Comparison of ENCODE assay signal across 16 cellular contexts in genomic region chr20:33841439-33841799, GRCh38. TPM values are rescaled to one million over a fixed set of nuclear protein-coding genes. Genes with fewer than 3 reads are reported as not detected.
A peak's percentile ranks its signal among the peaks of the same experiment; 100 is the strongest.
DNase-seq lines count a peak whose midpoint lies in the region; ATAC-seq and TF ChIP-seq lines count a peak whose summit lies in the region.
"Had no signal": no experiment of that assay in that cellular context is flagged by ENCODE, and none has a peak within 500 bp of the region (broad histone marks: within the 10 kb centered on the region; RNA-seq: fewer than 3 reads in every experiment).

No MANE protein-coding gene starts in this region.

- H3K4ac ChIP-seq in H9 (ENCODE audit: low read depth, low read length) (no peak overlapping the region), trophoblast cell (ENCODE audit: low read depth, low read length) (peak overlapping the region; percentile 24)

- H3K79me1 ChIP-seq in H9 (ENCODE audit: insufficient read depth, low read depth, low read length, poor library complexity, severe bottlenecking) (peaks cover 3% of the 10 kb centered on the region), trophoblast cell (ENCODE audit: low read length) (peaks cover 4% of the 10 kb centered on the region)

- peaks cover 11% of the 10 kb centered on the region; the same call in 1 of the 2 replicates for H3K4me1 ChIP-seq in H9 (ENCODE audit: insufficient read depth, low read length)
- H3K4me1 ChIP-seq in trophoblast cell (ENCODE audit: control insufficient read depth in 1 of 2, insufficient read depth in 2 of 2, low read length in 2 of 2): peaks cover 23 to 36% of the 10 kb centered on the region in 2 experiments

- no peak overlapping the region for H2BK120ac ChIP-seq in H9 (ENCODE audit: low read depth, low read length, poor library complexity, severe bottlenecking)
- no peak overlapping the region for H2BK120ac ChIP-seq in trophoblast cell (ENCODE audit: insufficient read depth, low read length, poor library complexity)

- peaks cover 5% of the 10 kb centered on the region for H3K36me3 Mint-ChIP-seq in activated CD8-positive, alpha-beta memory T cell treated with anti-CD3 and anti-CD28 coated beads, Interleukin-2, amount 10 ng/mL, durations not matched to agents 7 days and 5 days
- H3K36me3 Mint-ChIP-seq in H9 (ENCODE audit: insufficient read depth in 1 of 3, low read depth in 3 of 3) (no peaks in the 10 kb centered on the region; a peak in 2 of 7 replicates), WTC11 (no peaks in the 10 kb centered on the region; the same call in 1 of the 2 replicates)

- H2BK15ac ChIP-seq in H9 (ENCODE audit: low read depth, low read length): no peak overlapping the region

- no peak overlapping the region for H3K23ac ChIP-seq in H9 (ENCODE audit: insufficient read length, low read depth, low read length)
- no peak overlapping the region for H3K23ac ChIP-seq in trophoblast cell (ENCODE audit: low read length)

- H3K9me3 ChIP-seq in H9 (ENCODE audit: control insufficient read depth, low read depth, low read length) (no peaks in the 10 kb centered on the region), trophoblast cell (ENCODE audit: insufficient read depth, low read depth, low read length) (no peaks in the 10 kb centered on the region)

- H3K23me2 ChIP-seq in H9 (ENCODE audit: insufficient read length, low read depth, low read length, poor library complexity, severe bottlenecking): no peaks in the 10 kb centered on the region

- H3T11ph ChIP-seq in H9 (ENCODE audit: low read length): no peak overlapping the region

- H2BK12ac ChIP-seq in H9 (ENCODE audit: insufficient read length, low read depth, low read length) (no peak overlapping the region), trophoblast cell (ENCODE audit: low read length) (no peak overlapping the region)

- WGBS in H9 (ENCODE audit: extremely low coverage, insufficient read length, low lambda C conversion rate): no CpG with 5 or more reads among the region's 3 CpGs
- WGBS in trophoblast cell (ENCODE audit: extremely low coverage, insufficient coverage, insufficient read length): no CpG with 5 or more reads among the region's 3 CpGs

- no peak overlapping the region for H2AFZ ChIP-seq in H9 (ENCODE audit: low read length)
- peak overlapping the region; percentile 5 for H2AFZ ChIP-seq in trophoblast cell (ENCODE audit: insufficient read depth, low read length, poor library complexity)
- H2AFZ ChIP-seq: GM23338, PC-9 had no signal

- H3K4me1 Mint-ChIP-seq in activated CD8-positive, alpha-beta memory T cell treated with anti-CD3 and anti-CD28 coated beads, Interleukin-2, amount 10 ng/mL, durations not matched to agents 7 days and 5 days: peaks cover 56% of the 10 kb centered on the region
- H3K4me1 Mint-ChIP-seq in H9 (peaks cover 54 to 67% of the 10 kb centered on the region in 2 experiments), WTC11 (peaks cover 76% of the 10 kb centered on the region)

- H3K14ac ChIP-seq in H9 (ENCODE audit: insufficient read depth, low read length) (peak overlapping the region; percentile 7; the same call in 1 of the 2 replicates), trophoblast cell (ENCODE audit: low read length) (no peak overlapping the region)

- H3K79me2 ChIP-seq in H9 (ENCODE audit: insufficient read depth, low read length) (no peaks in the 10 kb centered on the region; the same call in 1 of the 2 replicates), trophoblast cell (ENCODE audit: control insufficient read depth, insufficient read depth, low read length, poor library complexity) (peaks cover 9% of the 10 kb centered on the region)

- H3K56ac ChIP-seq in H9 (ENCODE audit: insufficient read length, low read depth, low read length): no peak overlapping the region

- H4K91ac ChIP-seq in H9 (ENCODE audit: insufficient read length, low read depth, low read length) (no peak overlapping the region), trophoblast cell (ENCODE audit: low read depth, low read length) (no peak overlapping the region)

- POLR2A ChIA-PET in WTC11 (lab: Charles Lee): no interaction called here

- no peak overlapping the region for H2BK20ac ChIP-seq in H9 (ENCODE audit: low read depth, low read length, poor library complexity, severe bottlenecking)

- peak overlapping the region; percentile 12 for H3K27ac Mint-ChIP-seq in activated CD8-positive, alpha-beta memory T cell treated with anti-CD3 and anti-CD28 coated beads, Interleukin-2, amount 10 ng/mL, durations not matched to agents 7 days and 5 days
- peak overlapping the region in 1 of 3 experiments; percentile 31; a peak in 1 of 7 replicates for H3K27ac Mint-ChIP-seq in H9
- H3K27ac Mint-ChIP-seq in WTC11: peak overlapping the region; percentile 47

- H3K4me3 Mint-ChIP-seq in activated CD8-positive, alpha-beta memory T cell treated with anti-CD3 and anti-CD28 coated beads, Interleukin-2, amount 10 ng/mL, durations not matched to agents 7 days and 5 days: no peak overlapping the region
- H3K4me3 Mint-ChIP-seq in H9: no peak overlapping the region; a peak in 1 of 5 replicates
- no peak overlapping the region for H3K4me3 Mint-ChIP-seq in WTC11
- H3K4me3 Mint-ChIP-seq: GM23338 had no signal

- no peak overlapping the region for H4K12ac ChIP-seq in trophoblast cell (ENCODE audit: low read depth, low read length)

- no peak for DNase-seq in activated CD8-positive, alpha-beta memory T cell treated with anti-CD3 and anti-CD28 coated beads, Interleukin-2, amount 10 ng/mL, durations not matched to agents 7 days and 5 days
- no peak for DNase-seq in activated CD8-positive, alpha-beta memory T cell treated with anti-CD3 and anti-CD28 coated beads for 24 hours
- DNase-seq in H9: no peak
- DNase-seq in WTC11 (ENCODE audit: low spot score): no peak
- no peak for DNase-seq in trophoblast cell
- no peak for DNase-seq in NCI-H187 treated with DMSO at 0.1 percent for 48 hours (lab: John Stamatoyannopoulos, UW)
- DNase-seq: Calu3, DMS79, KBM-7, NCI-H1694 treated with DMSO at 0.1 percent for 48 hours, NCI-H446, PC-9 had no signal

- H3K4me2 ChIP-seq in H9 (ENCODE audit: insufficient read depth, insufficient read length, low read length) (no peak overlapping the region), trophoblast cell (ENCODE audit: low read length) (no peak overlapping the region)
- H3K4me2 ChIP-seq: GM23338, PC-9 had no signal

- H3K9me3 Mint-ChIP-seq in activated CD8-positive, alpha-beta memory T cell treated with anti-CD3 and anti-CD28 coated beads, Interleukin-2, amount 10 ng/mL, durations not matched to agents 7 days and 5 days (ENCODE audit: low read depth): no peaks in the 10 kb centered on the region
- no peaks in the 10 kb centered on the region for H3K9me3 Mint-ChIP-seq in H9
- no peaks in the 10 kb centered on the region for H3K9me3 Mint-ChIP-seq in WTC11
- H3K9me3 Mint-ChIP-seq: GM23338 had no signal

- H3K27ac ChIP-seq in H9 (ENCODE audit: insufficient read length, low read depth, low read length): no peak overlapping the region
- H3K27ac ChIP-seq in trophoblast cell (ENCODE audit: low read depth, low read length): no peak overlapping the region
- H3K27ac ChIP-seq: C4-2B, PC-9 had no signal

- H3K18ac ChIP-seq in H9 (ENCODE audit: insufficient read length, low read depth, low read length): no peak overlapping the region
- H3K18ac ChIP-seq in trophoblast cell (ENCODE audit: low read length): no peak overlapping the region

- TF ChIP-seq CTCF in H9 (conservative IDR thresholded peaks at IDR 0.05) (no peak), WTC11 (IDR thresholded peaks at IDR 0.05) (no peak)

- no peaks in the 10 kb centered on the region for H3K27me3 Mint-ChIP-seq in activated CD8-positive, alpha-beta memory T cell treated with anti-CD3 and anti-CD28 coated beads, Interleukin-2, amount 10 ng/mL, durations not matched to agents 7 days and 5 days
- H3K27me3 Mint-ChIP-seq in H9 (ENCODE audit: low read depth): no peaks in the 10 kb centered on the region
- H3K27me3 Mint-ChIP-seq in WTC11 (ENCODE audit: low read depth): no peaks in the 10 kb centered on the region

- no peak overlapping the region for H4K5ac ChIP-seq in H9 (ENCODE audit: insufficient read length, low read depth, low read length)

- H4K8ac ChIP-seq in H9 (replicated peaks; ENCODE audit: insufficient read length, low read depth, low read length): no peak overlapping the region
- H4K8ac ChIP-seq in trophoblast cell (ENCODE audit: low read depth, low read length): no peak overlapping the region

- ATAC-seq in activated CD8-positive, alpha-beta memory T cell treated with anti-CD3 and anti-CD28 coated beads, Interleukin-2, amount 10 ng/mL, durations not matched to agents 7 days and 5 days: no peak
- ATAC-seq in WTC11 (no peak), GM21529 (IDR thresholded peaks at IDR 0.05; ENCODE audit: unreplicated experiment) (no peak), GM18511 (IDR thresholded peaks at IDR 0.05; ENCODE audit: unreplicated experiment) (no peak)
- ATAC-seq: GM23338 had no signal

- H3K27me3 ChIP-seq in H9 (ENCODE audit: insufficient read depth, low read length) (no peaks in the 10 kb centered on the region), trophoblast cell (ENCODE audit: insufficient read depth, low read length) (no peaks in the 10 kb centered on the region)

- no peak overlapping the region for H2BK5ac ChIP-seq in H9 (ENCODE audit: insufficient read length, low read length)
- H2BK5ac ChIP-seq in trophoblast cell (ENCODE audit: low read depth, low read length, poor library complexity): no peak overlapping the region

- no peak overlapping the region for H3K4me3 ChIP-seq in trophoblast cell (ENCODE audit: low read depth, low read length)
- H3K4me3 ChIP-seq: GM23338, PC-9 had no signal

- no peaks in the 10 kb centered on the region for H4K20me1 ChIP-seq in H9 (ENCODE audit: control insufficient read depth, insufficient read depth, insufficient read length)

- H3K36me3 ChIP-seq in trophoblast cell (ENCODE audit: control insufficient read depth in 1 of 2, insufficient read depth in 2 of 2, low read length in 2 of 2): no peaks in the 10 kb centered on the region

- no peak overlapping the region for H3K9ac ChIP-seq in H9 (ENCODE audit: extremely low read depth, insufficient read length, low read length)
- H3K9ac ChIP-seq in trophoblast cell (ENCODE audit: low read length): no peak overlapping the region

- no peak overlapping the region for H2AK5ac ChIP-seq in H9 (ENCODE audit: insufficient read length, low read length)
- H2AK5ac ChIP-seq in trophoblast cell (ENCODE audit: low read length): no peak overlapping the region

- CTCF ChIA-PET in activated CD8-positive, alpha-beta memory T cell treated with anti-CD3 and anti-CD28 coated beads, Interleukin-2, amount 10 ng/mL, durations not matched to agents 7 days and 5 days (lab: Charles Lee): interaction anchor here (0.6 kb wide), 1 partner anchor 150 kb away, joined by 3 read pairs; no protein-coding TSS in a partner anchor
- CTCF ChIA-PET in WTC11 (lab: Charles Lee): interaction anchor here (1.0 to 1.7 kb wide), 2 partner anchors 22 to 173 kb away, joined by 3 to 7 read pairs; no protein-coding TSS in a partner anchor

RNA-seq across cellular contexts. Expression of gene CHMP4B, which starts 30.3 kb away (rescaled TPM):
- total RNA-seq in activated CD8-positive, alpha-beta memory T cell treated with anti-CD3 and anti-CD28 coated beads, Interleukin-2, amount 10 ng/mL, durations not matched to agents 7 days and 5 days: 10 to 100 TPM; 79.4 to 81.9 TPM
- total RNA-seq in H9 (2021) (94.9 and 97.9 TPM in 2 replicates), WTC11 (2021) (65.4 to 72.5 TPM (median 66.1 TPM) in 3 replicates)
- polyA plus RNA-seq in trophoblast cell (2013): 95.8 and 99.2 TPM in 2 replicates
